ENCODE assay signal across 12 cellular contexts in genomic region chr15:60758961-60759729, GRCh38.
DNase-seq lines count a peak whose midpoint lies in the region; ATAC-seq and TF ChIP-seq lines count a peak whose summit lies in the region.
"Had no signal": no experiment of that assay in that cellular context is flagged by ENCODE, and none has a peak within 500 bp of the region (broad histone marks: within the 10 kb centered on the region; RNA-seq: fewer than 3 reads in every experiment).

No MANE protein-coding gene starts in this region.

- no peak overlapping the region for H4K8ac ChIP-seq in mesenchymal stem cell (ENCODE audit: low read length)

- H2BK12ac ChIP-seq in mesenchymal stem cell (ENCODE audit: low read length in 2 of 2) = peak overlapping the region in 1 of 2 experiments; percentile 63

- H2AFZ ChIP-seq in mesenchymal stem cell (ENCODE audit: low read depth, low read length) = no peak overlapping the region

- CTCF ChIA-PET in AG04450 (lab: Charles Lee) = interaction anchor here (1.3 to 1.6 kb wide), 3 partner anchors 174 to 1075 kb away, joined by 3 to 4 read pairs (median 3); no protein-coding TSS in a partner anchor
- CTCF ChIA-PET in naive thymus-derived CD4-positive, alpha-beta T cell (lab: Charles Lee) = no interaction called here

- peak overlapping the region in 1 of 2 experiments; percentile 48 for H3K14ac ChIP-seq in mesenchymal stem cell (ENCODE audit: low read length in 2 of 2)

- peak overlapping the region; percentile 48 to 52 for H3K18ac ChIP-seq in mesenchymal stem cell (ENCODE audit: low read depth in 1 of 2, low read length in 2 of 2)

- peaks cover 0 to 6% (median 0%) of the 10 kb centered on the region in 5 donors for H3K27me3 Mint-ChIP-seq in naive thymus-derived CD4-positive, alpha-beta T cell

- H2BK15ac ChIP-seq in mesenchymal stem cell (ENCODE audit: low read depth, poor library complexity, severe bottlenecking) = no peak overlapping the region

- H3K36me3 Mint-ChIP-seq in naive thymus-derived CD4-positive, alpha-beta T cell = peaks cover 0 to 4% (median 3%) of the 10 kb centered on the region in 5 donors
- H3K36me3 Mint-ChIP-seq: CD14-positive monocyte had no signal

- peak; percentile 83 for DNase-seq in AG04450 (ENCODE audit: low read depth, low spot score)
- DNase-seq in HT1080 (ENCODE audit: low read depth) = peak; percentile 82
- DNase-seq in coronary artery (ENCODE audit: low spot score) = no peak
- DNase-seq in mesenchymal stem cell = peak; percentile 97
- no peak for DNase-seq in naive thymus-derived CD4-positive, alpha-beta T cell
- no peak for DNase-seq in DMS114 treated with DMSO at 0.1 percent for 48 hours (lab: John Stamatoyannopoulos, UW; ENCODE audit: unreplicated experiment)
- no peak for DNase-seq in dorsolateral prefrontal cortex
- DNase-seq: NCI-H2081 treated with DMSO at 0.1 percent for 48 hours, posterior cingulate gyrus had no signal

- TF ChIP-seq CTCF in AG04450 (IDR thresholded peaks at IDR 0.05; ENCODE audit: low read depth, low read length) (no peak), coronary artery (IDR thresholded peaks at IDR 0.05) (no peak), dorsolateral prefrontal cortex (IDR thresholded peaks at IDR 0.05 in 54 of 56, conservative IDR thresholded peaks at IDR 0.05 in 2 of 56; ENCODE audit: low read depth in 1 of 56, partially characterized antibody in 56 of 56) (no peak)

- intact Hi-C loops in naive thymus-derived CD4-positive, alpha-beta T cell (cut with micrococcal nuclease) = no loop called here
- intact Hi-C loops in dorsolateral prefrontal cortex (cut with DNase I) = no loop called here

- peaks cover 3% of the 10 kb centered on the region for H3K4me1 ChIP-seq in mesenchymal stem cell (ENCODE audit: control insufficient read depth, insufficient read depth, low read depth, low read length)
- H3K4me1 ChIP-seq in naive thymus-derived CD4-positive, alpha-beta T cell (ENCODE audit: control insufficient read depth in 2 of 2, insufficient read depth in 2 of 2, low read length in 2 of 2) = no peaks in the 10 kb centered on the region

- POLR2A ChIA-PET in AG04450 (lab: Yijun Ruan, JAX) = no interaction called here
- POLR2A ChIA-PET in naive thymus-derived CD4-positive, alpha-beta T cell (lab: Charles Lee) = interaction anchor here (0.6 kb wide), 1 partner anchor 210 kb away, joined by 3 read pairs; no protein-coding TSS in a partner anchor

- H3K27me3 ChIP-seq in AG04450 (ENCODE audit: control insufficient read depth, insufficient read depth, low read length) (no peaks in the 10 kb centered on the region), mesenchymal stem cell (ENCODE audit: control insufficient read depth in 1 of 2, insufficient read depth in 1 of 2, low read length in 2 of 2) (no peaks in the 10 kb centered on the region), dorsolateral prefrontal cortex (peaks cover 0 to 3% (median 0%) of the 10 kb centered on the region in 45 donors)
- H3K27me3 ChIP-seq in naive thymus-derived CD4-positive, alpha-beta T cell (ENCODE audit: control insufficient read depth in 2 of 2, insufficient read depth in 2 of 2, low read length in 2 of 2) = no peaks in the 10 kb centered on the region

- H2BK5ac ChIP-seq in mesenchymal stem cell (ENCODE audit: low read depth, low read length, poor library complexity, severe bottlenecking) = no peak overlapping the region

- WGBS in mesenchymal stem cell = 43% methylated on average over 7 of the region's 7 CpGs

- peak overlapping the region; percentile 67 for H2BK120ac ChIP-seq in mesenchymal stem cell (ENCODE audit: low read depth, low read length)

- no peak for ATAC-seq in naive thymus-derived CD4-positive, alpha-beta T cell
- no peak for ATAC-seq in HG03159 (IDR thresholded peaks at IDR 0.05; ENCODE audit: unreplicated experiment)

- H3K4me1 Mint-ChIP-seq in naive thymus-derived CD4-positive, alpha-beta T cell = peaks cover 3 to 15% (median 9%) of the 10 kb centered on the region in 7 donors
- H3K4me1 Mint-ChIP-seq: CD14-positive monocyte had no signal

- H3K27ac Mint-ChIP-seq in naive thymus-derived CD4-positive, alpha-beta T cell = no peak overlapping the region
- H3K27ac Mint-ChIP-seq: CD14-positive monocyte had no signal

- peaks cover 0 to 9% (median 0%) of the 10 kb centered on the region in 11 donors for H3K9me3 Mint-ChIP-seq in naive thymus-derived CD4-positive, alpha-beta T cell

- H3K4me2 ChIP-seq in mesenchymal stem cell (ENCODE audit: low read length, poor library complexity, severe bottlenecking) = no peak overlapping the region

- H3K9ac ChIP-seq in mesenchymal stem cell (ENCODE audit: low read length) = peak overlapping the region; percentile 76

- H2AK5ac ChIP-seq in mesenchymal stem cell (ENCODE audit: low read length, severe bottlenecking) = no peak overlapping the region

- no peak overlapping the region for H3K4me3 Mint-ChIP-seq in naive thymus-derived CD4-positive, alpha-beta T cell
- H3K4me3 Mint-ChIP-seq: CD14-positive monocyte had no signal

- no peaks in the 10 kb centered on the region for H3K79me1 ChIP-seq in mesenchymal stem cell (replicated peaks; ENCODE audit: low read length, poor library complexity, severe bottlenecking)

- no peak overlapping the region for H4K91ac ChIP-seq in mesenchymal stem cell (ENCODE audit: low read length)

- H3K9me3 ChIP-seq in AG04450 (ENCODE audit: control insufficient read depth, insufficient read depth, low read length) (no peaks in the 10 kb centered on the region), mesenchymal stem cell (ENCODE audit: control insufficient read depth, low read length) (no peaks in the 10 kb centered on the region)
- no peaks in the 10 kb centered on the region for H3K9me3 ChIP-seq in naive thymus-derived CD4-positive, alpha-beta T cell (ENCODE audit: control insufficient read depth in 2 of 3, low read length in 3 of 3)

- H3K27ac ChIP-seq in AG04450 (ENCODE audit: low read depth, low read length) = peak overlapping the region; percentile 47
- peak overlapping the region; percentile 33 to 42 for H3K27ac ChIP-seq in coronary artery
- H3K27ac ChIP-seq in mesenchymal stem cell (ENCODE audit: low read length, poor library complexity, severe bottlenecking) = no peak overlapping the region
- no peak overlapping the region for H3K27ac ChIP-seq in naive thymus-derived CD4-positive, alpha-beta T cell (ENCODE audit: low read depth, low read length)
- no peak overlapping the region for H3K27ac ChIP-seq in dorsolateral prefrontal cortex
- H3K27ac ChIP-seq: cardiac muscle cell had no signal

- no peak overlapping the region for H3K4me3 ChIP-seq in AG04450 (ENCODE audit: low read depth, low read length)
- H3K4me3 ChIP-seq in coronary artery = no peak overlapping the region
- peak overlapping the region in 1 of 2 experiments; percentile 34 for H3K4me3 ChIP-seq in mesenchymal stem cell (ENCODE audit: insufficient read depth in 1 of 2, low read depth in 1 of 2, low read length in 2 of 2)
- H3K4me3 ChIP-seq in naive thymus-derived CD4-positive, alpha-beta T cell (ENCODE audit: low read length) = no peak overlapping the region
- H3K4me3 ChIP-seq in dorsolateral prefrontal cortex = no peak overlapping the region
- H3K4me3 ChIP-seq: cardiac muscle cell had no signal

- no peak overlapping the region for H3K23ac ChIP-seq in mesenchymal stem cell (ENCODE audit: low read length in 2 of 2)

- no peaks in the 10 kb centered on the region for H3K36me3 ChIP-seq in mesenchymal stem cell (ENCODE audit: control insufficient read depth in 1 of 2, insufficient read depth in 2 of 2, low read depth in 1 of 2, low read length in 2 of 2)
- no peaks in the 10 kb centered on the region for H3K36me3 ChIP-seq in naive thymus-derived CD4-positive, alpha-beta T cell (ENCODE audit: control insufficient read depth in 2 of 3, insufficient read depth in 3 of 3, low read length in 3 of 3)
- H3K36me3 ChIP-seq: cardiac muscle cell had no signal

- peak overlapping the region in 1 of 2 experiments; percentile 73 for H3K4ac ChIP-seq in mesenchymal stem cell (ENCODE audit: low read depth in 1 of 2, low read length in 2 of 2)

Comparison
In these comparisons a context has a peak if more than half of its experiments do, and no peak if none do; other contexts are left out.
1. DNase-seq: peak in AG04450 (single experiment), HT1080 (single experiment) and mesenchymal stem cell (single experiment); none in coronary artery (single experiment), naive thymus-derived CD4-positive, alpha-beta T cell (0 of 9), DMS114 treated with DMSO at 0.1 percent for 48 hours (single experiment) and dorsolateral prefrontal cortex (0 of 10).
2. H3K27ac ChIP-seq: peak in AG04450 (single experiment) and coronary artery (2 of 2); none in mesenchymal stem cell (single experiment), naive thymus-derived CD4-positive, alpha-beta T cell (single experiment) and dorsolateral prefrontal cortex (0 of 59).